In the genomic region with DNA sequence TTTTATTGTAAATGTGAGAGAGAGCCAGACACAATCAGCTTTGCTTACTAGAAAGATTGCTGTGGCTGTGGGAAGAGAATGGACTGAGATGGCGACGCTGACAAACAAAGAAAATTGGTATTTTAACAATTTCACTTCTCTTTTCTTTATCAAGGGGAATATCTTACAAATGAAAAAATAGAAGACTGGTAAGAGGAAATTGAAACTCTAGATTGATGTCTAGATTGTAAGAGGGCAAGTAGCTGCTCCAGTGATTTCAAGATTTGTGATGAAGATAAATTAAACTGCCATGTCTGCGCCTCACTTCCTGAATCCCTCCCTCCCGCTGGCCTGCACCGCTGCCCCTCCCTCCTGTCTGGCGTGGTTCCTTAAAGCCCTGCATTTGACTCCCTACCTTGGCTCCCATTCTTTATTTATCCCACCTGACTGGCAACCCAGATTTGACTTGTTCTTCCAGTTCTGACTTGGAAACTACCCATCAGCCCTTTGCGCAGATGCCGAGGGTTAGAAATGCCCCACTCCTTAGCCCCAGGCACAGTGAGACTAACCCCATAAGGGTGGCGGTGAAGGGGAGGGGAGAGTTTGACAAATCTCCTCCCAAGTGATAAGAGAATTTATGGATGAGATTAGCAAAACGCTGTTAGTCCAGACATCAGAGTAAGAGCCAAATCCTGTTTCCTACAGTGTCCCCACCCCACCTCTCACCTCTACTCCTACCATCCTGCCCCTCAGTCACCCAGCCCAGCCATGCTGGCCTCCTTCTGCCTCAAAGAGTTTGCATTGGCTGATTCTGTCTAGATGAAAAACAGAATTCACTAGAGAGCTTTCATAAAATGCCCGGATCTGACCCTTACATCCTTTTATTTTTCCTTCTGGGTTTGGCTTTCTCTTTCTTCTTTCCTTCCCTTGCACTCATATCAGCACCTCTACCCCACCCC, we compare ENCODE assay signal across 8 cellular contexts.
A peak's percentile ranks its signal among the peaks of the same experiment; 100 is the strongest.
DNase-seq lines count a peak whose midpoint lies in the region; ATAC-seq and TF ChIP-seq lines count a peak whose summit lies in the region.

No MANE protein-coding gene starts in this region.

- H3K9me3 ChIP-seq in A673 (ENCODE audit: low read depth, low read length, poor library complexity, severe bottlenecking): peaks cover 12% of the 10 kb centered on the region

- peak; percentile 82 for DNase-seq in A673 (ENCODE audit: low spot score)
- DNase-seq in SIG-M5 (lab: John Stamatoyannopoulos, UW): peak; percentile 75
- peak; percentile 69 for DNase-seq in germinal center (ENCODE audit: low spot score)
- DNase-seq in stimulated activated effector memory CD8-positive, alpha-beta T cell treated with anti-CD3 and anti-CD28 coated beads, Interleukin-12 subunit alpha, Interleukin-12 subunit beta, amount 100 ng/mL, for 72 hours (ENCODE audit: low spot score in 2 of 2): no peak
- no peak for DNase-seq in NCI-H446 (lab: John Stamatoyannopoulos, UW)
- no peak for DNase-seq in DMS153 treated with DMSO at 0.1 percent for 48 hours (lab: John Stamatoyannopoulos, UW; ENCODE audit: unreplicated experiment)

- ATAC-seq in GM19023 (IDR thresholded peaks at IDR 0.05; ENCODE audit: unreplicated experiment) (peak; percentile 46), HG03135 (IDR thresholded peaks at IDR 0.05; ENCODE audit: unreplicated experiment) (peak; percentile 38)
- peak; percentile 47 for ATAC-seq in stimulated activated effector memory CD8-positive, alpha-beta T cell treated with anti-CD3 and anti-CD28 coated beads, Interleukin-12 subunit alpha, Interleukin-12 subunit beta, amount 100 ng/mL, for 72 hours

- BruUV-seq in A673 (replicated peaks; lab: Mats Ljungman, UMichigan): TSS peak; percentile 85

- H3K4me1 Mint-ChIP-seq in stimulated activated effector memory CD8-positive, alpha-beta T cell treated with anti-CD3 and anti-CD28 coated beads, Interleukin-12 subunit alpha, Interleukin-12 subunit beta, amount 100 ng/mL, for 72 hours: peaks cover 21% of the 10 kb centered on the region

- peak overlapping the region; percentile 75 for H3K4me3 Mint-ChIP-seq in stimulated activated effector memory CD8-positive, alpha-beta T cell treated with anti-CD3 and anti-CD28 coated beads, Interleukin-12 subunit alpha, Interleukin-12 subunit beta, amount 100 ng/mL, for 72 hours

- POLR2A ChIA-PET in A673 (lab: Charles Lee; ENCODE audit: low non-redundant PET): interaction anchor here (0.5 to 0.6 kb wide), 2 partner anchors 197 to 228 kb away, joined by 3 to 5 read pairs; no protein-coding TSS in a partner anchor

- peaks cover 6% of the 10 kb centered on the region for H3K36me3 Mint-ChIP-seq in stimulated activated effector memory CD8-positive, alpha-beta T cell treated with anti-CD3 and anti-CD28 coated beads, Interleukin-12 subunit alpha, Interleukin-12 subunit beta, amount 100 ng/mL, for 72 hours

- H3K27me3 ChIP-seq in A673 (replicated peaks; ENCODE audit: insufficient read depth, low read depth, low read length, poor library complexity): no peaks in the 10 kb centered on the region

- peak overlapping the region; percentile 60 for H3K27ac ChIP-seq in A673 (ENCODE audit: low read depth, low read length, poor library complexity, severe bottlenecking)

- intact Hi-C loops in A673 (cut with micrococcal nuclease; ENCODE audit: unreplicated experiment): loop anchor here (1.0 to 5.0 kb wide), 5 partner anchors 178 to 479 kb away; no protein-coding TSS in a partner anchor

- peaks cover 21% of the 10 kb centered on the region for H3K4me1 ChIP-seq in A673 (ENCODE audit: insufficient read depth, low read length, poor library complexity, severe bottlenecking)

- CTCF ChIA-PET in A673 (lab: Charles Lee): interaction anchor here (2.7 kb wide), 1 partner anchor 177 kb away, joined by 15 read pairs; no protein-coding TSS in a partner anchor

- no peaks in the 10 kb centered on the region for H3K36me3 ChIP-seq in A673 (ENCODE audit: insufficient read depth, low read length, poor library complexity, severe bottlenecking)

- TF ChIP-seq CTCF in A673 (conservative IDR thresholded peaks at IDR 0.05; ENCODE audit: low read depth, low read length): no peak

- peaks cover 3% of the 10 kb centered on the region for H3K9me3 Mint-ChIP-seq in stimulated activated effector memory CD8-positive, alpha-beta T cell treated with anti-CD3 and anti-CD28 coated beads, Interleukin-12 subunit alpha, Interleukin-12 subunit beta, amount 100 ng/mL, for 72 hours

- H3K27ac Mint-ChIP-seq in stimulated activated effector memory CD8-positive, alpha-beta T cell treated with anti-CD3 and anti-CD28 coated beads, Interleukin-12 subunit alpha, Interleukin-12 subunit beta, amount 100 ng/mL, for 72 hours: peak overlapping the region; percentile 57

- peak overlapping the region; percentile 28 for H3K4me3 ChIP-seq in A673 (ENCODE audit: low read depth, low read length, poor library complexity, severe bottlenecking)

Comparison
In these comparisons a context has a peak if more than half of its experiments do, and no peak if none do; other contexts are left out.
1. DNase-seq: peak in A673 (single experiment), SIG-M5 (single experiment) and germinal center (single experiment); none in stimulated activated effector memory CD8-positive, alpha-beta T cell treated with anti-CD3 and anti-CD28 coated beads, Interleukin-12 subunit alpha, Interleukin-12 subunit beta, amount 100 ng/mL, for 72 hours (0 of 2), NCI-H446 (0 of 2) and DMS153 treated with DMSO at 0.1 percent for 48 hours (single experiment).
2. Peak in every context shown above with its lines, with median percentiles within 50 percentile points of each other: ATAC-seq.